1 cellular context compared by ENCODE assay signal in the genomic region with DNA sequence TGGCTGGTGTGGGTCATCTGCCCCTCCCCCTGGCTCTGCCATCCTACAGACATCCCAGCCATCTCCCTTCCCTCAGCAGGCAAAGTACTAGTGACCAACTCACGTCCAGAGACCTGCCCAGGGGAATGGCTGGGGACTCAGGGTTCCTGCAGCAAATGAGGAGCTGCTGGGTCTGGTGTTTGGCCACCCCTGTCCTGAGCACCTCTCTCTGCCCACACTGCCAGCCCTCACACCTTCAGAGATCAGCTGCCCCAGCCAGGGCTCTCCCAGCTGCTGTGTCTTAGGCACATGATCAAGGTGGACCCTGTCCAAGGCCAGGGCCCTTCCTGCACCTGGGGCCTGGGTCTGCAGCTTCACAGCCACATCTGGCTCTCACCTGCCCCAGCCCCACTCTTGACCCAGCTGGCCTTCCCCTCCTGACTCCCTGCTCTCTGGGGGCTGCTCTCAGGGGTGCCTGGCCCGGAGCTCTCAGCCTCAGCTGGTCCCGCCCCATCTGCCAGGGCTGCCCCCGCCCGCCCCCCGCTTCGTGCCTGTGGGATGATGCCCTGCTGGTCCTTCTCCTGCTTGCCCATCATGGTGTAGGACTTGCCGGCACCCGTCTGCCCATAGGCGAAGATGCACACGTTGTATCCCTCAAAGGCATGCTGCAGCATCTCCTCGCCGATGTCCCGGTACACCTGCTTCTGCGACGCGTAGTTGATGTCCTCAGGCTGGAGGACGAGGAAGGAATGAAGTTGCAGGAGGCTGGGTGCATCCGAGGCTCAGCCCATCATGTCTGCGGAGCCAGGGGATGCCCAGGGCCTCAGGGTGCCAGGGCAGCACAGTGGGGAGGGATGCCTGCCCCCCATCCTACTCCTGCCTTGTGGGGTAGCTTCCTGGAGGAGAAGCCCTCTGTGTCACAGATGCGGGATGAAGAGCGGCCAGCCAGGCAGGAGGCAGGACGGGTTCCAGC.
TF ChIP-seq lines count a peak whose summit lies in the region.

No MANE protein-coding gene starts in this region.

TF ChIP-seq in SK-N-SH, 30 proteins besides CTCF, POLR2A, EP300 and RAD21 (continued from another document):
- TF ChIP-seq, protein P1, sequence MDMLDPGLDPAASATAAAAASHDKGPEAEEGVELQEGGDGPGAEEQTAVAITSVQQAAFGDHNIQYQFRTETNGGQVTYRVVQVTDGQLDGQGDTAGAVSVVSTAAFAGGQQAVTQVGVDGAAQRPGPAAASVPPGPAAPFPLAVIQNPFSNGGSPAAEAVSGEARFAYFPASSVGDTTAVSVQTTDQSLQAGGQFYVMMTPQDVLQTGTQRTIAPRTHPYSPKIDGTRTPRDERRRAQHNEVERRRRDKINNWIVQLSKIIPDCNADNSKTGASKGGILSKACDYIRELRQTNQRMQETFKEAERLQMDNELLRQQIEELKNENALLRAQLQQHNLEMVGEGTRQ (IDR thresholded peaks at IDR 0.05; ENCODE audit: borderline replicate concordance, low read depth, low read length) = no peak
- TF ChIP-seq, protein P2, sequence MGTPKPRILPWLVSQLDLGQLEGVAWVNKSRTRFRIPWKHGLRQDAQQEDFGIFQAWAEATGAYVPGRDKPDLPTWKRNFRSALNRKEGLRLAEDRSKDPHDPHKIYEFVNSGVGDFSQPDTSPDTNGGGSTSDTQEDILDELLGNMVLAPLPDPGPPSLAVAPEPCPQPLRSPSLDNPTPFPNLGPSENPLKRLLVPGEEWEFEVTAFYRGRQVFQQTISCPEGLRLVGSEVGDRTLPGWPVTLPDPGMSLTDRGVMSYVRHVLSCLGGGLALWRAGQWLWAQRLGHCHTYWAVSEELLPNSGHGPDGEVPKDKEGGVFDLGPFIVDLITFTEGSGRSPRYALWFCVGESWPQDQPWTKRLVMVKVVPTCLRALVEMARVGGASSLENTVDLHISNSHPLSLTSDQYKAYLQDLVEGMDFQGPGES (IDR thresholded peaks at IDR 0.05; ENCODE audit: low read depth, low read length) = no peak
- no peak for TF ChIP-seq TEAD4 (IDR thresholded peaks at IDR 0.05; ENCODE audit: borderline replicate concordance, insufficient read depth)
